21 cellular contexts compared by ENCODE assay signal in genomic region chr2:147792966-147793617, GRCh38. TPM values are rescaled to one million over a fixed set of nuclear protein-coding genes. Genes with fewer than 3 reads are reported as not detected.
DNase-seq lines count a peak whose midpoint lies in the region; ATAC-seq, FAIRE-seq and TF ChIP-seq lines count a peak whose summit lies in the region.
"Had no signal": no experiment of that assay in that cellular context is flagged by ENCODE, and none has a peak within 500 bp of the region (broad histone marks: within the 10 kb centered on the region; RNA-seq: fewer than 3 reads in every experiment).

No MANE protein-coding gene starts in this region.

- no peaks in the 10 kb centered on the region for H4K20me1 ChIP-seq in H1 (replicated peaks in 1 of 2; ENCODE audit: control insufficient read depth in 1 of 2, insufficient read depth in 2 of 2, low read length in 2 of 2)

- WGBS in H1 (ENCODE audit: extremely low coverage in 1 of 2, insufficient coverage in 1 of 2, insufficient read length in 1 of 2, insufficient replicate concordance in 2 of 2, low coverage in 1 of 2, low lambda C conversion rate in 2 of 2, missing lambda C conversion rate in 1 of 2), 2 experiments: 92% methylated on average over 2 of the region's 2 CpGs; no CpG with 5 or more reads in 1 of the 2 experiments

- no peaks in the 10 kb centered on the region for H3K79me1 ChIP-seq in H1 (ENCODE audit: low read depth, low read length)

- no peak overlapping the region for H3K14ac ChIP-seq in H1 (ENCODE audit: insufficient read length)

- H3K27me3 Mint-ChIP-seq in activated T-cell treated with anti-CD3 and anti-CD28 coated beads, Interleukin-2, amount 50 U/mL, for 72 hours (ENCODE audit: low read depth): no peaks in the 10 kb centered on the region

- no peak overlapping the region for H2BK20ac ChIP-seq in H1 (ENCODE audit: low read length)

- DNase-seq in AG09309 (ENCODE audit: low read depth) (peak; percentile 5), HTR-8/SVneo (ENCODE audit: insufficient read length, low spot score) (peak; percentile 41), H1 (ENCODE audit: low read depth in 1 of 2, low spot score in 2 of 2) (no peak), myocyte (ENCODE audit: low read depth) (peak; percentile 87)
- DNase-seq in effector CD4-positive, alpha-beta T cell: no peak
- DNase-seq in activated T-cell treated with anti-CD3 and anti-CD28 coated beads, Interleukin-2, amount 50 U/mL, for 72 hours: no peak
- DNase-seq: activated CD4-positive, alpha-beta T cell treated with anti-CD3 and anti-CD28 coated beads, Interleukin-2, amount 50 U/mL, for 4 hours; activated naive CD4-positive, alpha-beta T cell treated with anti-CD3 and anti-CD28 coated beads for 36 hours; activated T-cell treated with anti-CD3 and anti-CD28 coated beads for 4 hours; aorta; CD8-positive, alpha-beta memory T cell; endodermal cell; foreskin melanocyte; NCI-H1436; NCI-H2171; SHP77 treated with DMSO at 0.1 percent for 48 hours; substantia nigra had no signal

- POLR2A ChIA-PET in H1 (lab: Charles Lee; ENCODE audit: partially characterized antibody): no interaction called here

- H2AK5ac ChIP-seq in H1 (ENCODE audit: low read depth, low read length): no peak overlapping the region

- no peak overlapping the region for H3K27ac Mint-ChIP-seq in activated T-cell treated with anti-CD3 and anti-CD28 coated beads, Interleukin-2, amount 50 U/mL, for 72 hours
- H3K27ac Mint-ChIP-seq: activated naive CD4-positive, alpha-beta T cell treated with anti-CD3 and anti-CD28 coated beads for 36 hours; CD8-positive, alpha-beta memory T cell; endodermal cell; T-helper 1 cell treated with Interleukin-12 subunit alpha and Interleukin-12 subunit beta and Interleukin-4 antibody, amounts not matched to agents 30 μg/mL and 1 μg/mL, for 36 hours had no signal

- H3K4me1 ChIP-seq in H1 (replicated peaks in 1 of 4; ENCODE audit: control insufficient read depth in 3 of 4, insufficient read depth in 4 of 4, low read length in 3 of 4): peaks cover 0 to 8% (median 0%) of the 10 kb centered on the region in 4 experiments; a peak in 1 of 7 replicates

- H3K9me3 ChIP-seq in H1 (ENCODE audit: insufficient read depth in 2 of 2, low read depth in 1 of 2, low read length in 1 of 2): no peaks in the 10 kb centered on the region

- H2BK5ac ChIP-seq in H1 (ENCODE audit: low read depth, low read length): no peak overlapping the region

- CTCF ChIA-PET in H1 (lab: Charles Lee; ENCODE audit: partially characterized antibody): no interaction called here

- FAIRE-seq in HTR-8/SVneo (lab: Jason Lieb, UNC) (peak; percentile 64), H1 (lab: Jason Lieb, UNC) (peak; percentile 32)
- FAIRE-seq: GM18507 had no signal

- no peak overlapping the region for H3K23ac ChIP-seq in H1 (ENCODE audit: insufficient read length)

- H4K91ac ChIP-seq in H1 (replicated peaks; ENCODE audit: insufficient read length, low read length): no peak overlapping the region

- no peak overlapping the region for H2AFZ ChIP-seq in H1 (ENCODE audit: low read length)

- no peak overlapping the region for H4K8ac ChIP-seq in H1 (ENCODE audit: extremely low read depth, insufficient read depth, low read length)

- H2BK12ac ChIP-seq in H1 (ENCODE audit: low read depth, low read length): no peak overlapping the region

- no peaks in the 10 kb centered on the region for H3K23me2 ChIP-seq in H1 (ENCODE audit: low read depth, low read length)

- H3K18ac ChIP-seq in H1 (ENCODE audit: extremely low read depth, low read length): no peak overlapping the region

- no peak for TF ChIP-seq POLR2A in H1 (IDR thresholded peaks at IDR 0.05; ENCODE audit: control extremely low read depth in 1 of 2, low read depth in 2 of 2, low read length in 2 of 2)

- no peak overlapping the region for H3K4ac ChIP-seq in H1 (replicated peaks; ENCODE audit: insufficient read length, low read depth, low read length)

- H3K4me1 Mint-ChIP-seq in activated T-cell treated with anti-CD3 and anti-CD28 coated beads, Interleukin-2, amount 50 U/mL, for 72 hours (ENCODE audit: low read depth): peaks cover 8% of the 10 kb centered on the region
- H3K4me1 Mint-ChIP-seq: endodermal cell had no signal

- H3K4me2 ChIP-seq in H1 (ENCODE audit: insufficient read depth in 1 of 2, low read depth in 2 of 2, low read length in 2 of 2): no peak overlapping the region

- no peak for ATAC-seq in GM19463 (IDR thresholded peaks at IDR 0.05; ENCODE audit: unreplicated experiment)
- ATAC-seq in HG02763 (IDR thresholded peaks at IDR 0.05; ENCODE audit: unreplicated experiment): no peak
- ATAC-seq in activated T-cell treated with anti-CD3 and anti-CD28 coated beads, Interleukin-2, amount 50 U/mL, for 72 hours (replicated peaks in 1 of 2): no peak

- TF ChIP-seq CTCF in AG09309 (IDR thresholded peaks at IDR 0.05; ENCODE audit: control insufficient read depth, insufficient read depth, low read depth, low read length, missing control alignments): no peak
- no peak for TF ChIP-seq CTCF in H1 (IDR thresholded peaks at IDR 0.05; ENCODE audit: control extremely low read depth in 1 of 3, insufficient read depth in 1 of 3, low read depth in 1 of 3, low read length in 3 of 3)

- no peak overlapping the region for H4K5ac ChIP-seq in H1 (ENCODE audit: insufficient read length, low read depth, low read length)

- no peak overlapping the region for H3K56ac ChIP-seq in H1 (replicated peaks; ENCODE audit: insufficient read length, low read depth, low read length)

- H3K9me3 Mint-ChIP-seq in activated T-cell treated with anti-CD3 and anti-CD28 coated beads, Interleukin-2, amount 50 U/mL, for 72 hours: peaks cover 1 to 2% of the 10 kb centered on the region in 2 donors
- H3K9me3 Mint-ChIP-seq: activated naive CD4-positive, alpha-beta T cell treated with anti-CD3 and anti-CD28 coated beads for 36 hours; CD8-positive, alpha-beta memory T cell; endodermal cell had no signal

- H3K27ac ChIP-seq in H1 (ENCODE audit: low read depth, low read length): no peak overlapping the region

- no peak overlapping the region for H3K9ac ChIP-seq in H1 (replicated peaks in 1 of 4; ENCODE audit: extremely low read depth in 1 of 4, low read depth in 3 of 4, low read length in 3 of 4)

- H3K36me3 Mint-ChIP-seq in activated T-cell treated with anti-CD3 and anti-CD28 coated beads, Interleukin-2, amount 50 U/mL, for 72 hours (ENCODE audit: insufficient read depth in 2 of 2): no peaks in the 10 kb centered on the region
- H3K36me3 Mint-ChIP-seq: CD8-positive, alpha-beta memory T cell had no signal

- no peak overlapping the region for H2BK120ac ChIP-seq in H1 (replicated peaks; ENCODE audit: low read depth, low read length)

- no peak for TF ChIP-seq RAD21 in H1 (IDR thresholded peaks at IDR 0.05 in 1 of 2, conservative IDR thresholded peaks at IDR 0.05 in 1 of 2; ENCODE audit: low read depth in 2 of 2, low read length in 2 of 2)

- H3K4me3 ChIP-seq in AG09309 (ENCODE audit: control insufficient read depth, low read depth, low read length): no peak overlapping the region
- H3K4me3 ChIP-seq in H1 (ENCODE audit: extremely low read depth in 1 of 4, insufficient read depth in 2 of 4, low read depth in 3 of 4, low read length in 4 of 4): no peak overlapping the region

- no peak overlapping the region for H2BK15ac ChIP-seq in H1 (ENCODE audit: low read length)

- no peaks in the 10 kb centered on the region for H3K27me3 ChIP-seq in H1 (replicated peaks in 1 of 4; ENCODE audit: control insufficient read depth in 3 of 4, extremely low read depth in 1 of 4, insufficient read depth in 3 of 4, low read length in 3 of 4)

- no peaks in the 10 kb centered on the region for H3K79me2 ChIP-seq in H1 (ENCODE audit: control insufficient read depth in 1 of 2, insufficient read depth in 2 of 2, low read length in 2 of 2)

- no peaks in the 10 kb centered on the region for H3K36me3 ChIP-seq in H1 (ENCODE audit: control insufficient read depth in 2 of 4, insufficient read depth in 4 of 4, low read length in 3 of 4)

- TF ChIP-seq EP300 in H1 (IDR thresholded peaks at IDR 0.05; ENCODE audit: borderline replicate concordance in 1 of 2, low read depth in 2 of 2, low read length in 2 of 2): no peak

- no peak overlapping the region for H3K4me3 Mint-ChIP-seq in activated T-cell treated with anti-CD3 and anti-CD28 coated beads, Interleukin-2, amount 50 U/mL, for 72 hours
- H3K4me3 Mint-ChIP-seq: activated naive CD4-positive, alpha-beta T cell treated with anti-CD3 and anti-CD28 coated beads for 36 hours; CD8-positive, alpha-beta memory T cell; endodermal cell; T-helper 1 cell treated with Interleukin-12 subunit alpha and Interleukin-12 subunit beta and Interleukin-4 antibody, amounts not matched to agents 30 μg/mL and 1 μg/mL, for 36 hours had no signal

TF ChIP-seq in H1, 55 proteins besides CTCF, POLR2A, EP300 and RAD21:
- TF ChIP-seq GTF2F1 (IDR thresholded peaks at IDR 0.05; ENCODE audit: borderline replicate concordance, low read depth, low read length): no peak
- no peak for TF ChIP-seq KDM1A (IDR thresholded peaks at IDR 0.05; ENCODE audit: borderline replicate concordance, low read length)
- no peak for TF ChIP-seq PHF8 (conservative IDR thresholded peaks at IDR 0.05; ENCODE audit: low read depth, low read length)
- TF ChIP-seq RBBP5 (IDR thresholded peaks at IDR 0.05; ENCODE audit: borderline replicate concordance, low read depth, low read length): no peak
- TF ChIP-seq CBX8 (IDR thresholded peaks at IDR 0.05; ENCODE audit: borderline replicate concordance, low read depth, low read length): no peak
- no peak for TF ChIP-seq ATF3 (IDR thresholded peaks at IDR 0.05; ENCODE audit: insufficient read depth, low read depth, low read length)
- no peak for TF ChIP-seq SP2 (IDR thresholded peaks at IDR 0.05; ENCODE audit: low read length)
- no peak for TF ChIP-seq EGR1 (IDR thresholded peaks at IDR 0.05; ENCODE audit: borderline replicate concordance, low read depth, low read length)
TF ChIP-seq in H1: peak in this region for 0.

RNA-seq across cellular contexts. Expression of gene ACVR2A, which starts 51.7 kb away (rescaled TPM):
- 15.0 and 18.1 TPM in 2 replicates for total RNA-seq in H1 (2021; fragmentation: NEBNext Ultra II Directional; extraction: Animal tissue kit (Norgen Biotek cat#: 25700))
- 1.8 and 3.4 TPM in 2 replicates for polyA plus RNA-seq in H1 (2011; rRNA removed)
- 4.4 TPM for polyA plus RNA-seq in H1 (2011; cell fraction: cytosol; rRNA removed)
- polyA plus RNA-seq in H1 (2011; cell fraction: nucleus; rRNA removed): 2.4 TPM
- polyA plus RNA-seq in H1 (2012, experiment 1 of 2): 7.3 to 11.0 TPM (median 8.2 TPM) in 4 replicates
- 0.64 TPM for polyA plus RNA-seq in H1 (2012, experiment 2 of 2)
- 9.8 TPM for polyA plus RNA-seq in H1 (2013, experiment 1 of 2)
- 9.7 TPM for polyA plus RNA-seq in H1 (2013, experiment 2 of 2)
- polyA minus RNA-seq in H1 (2011; rRNA and poly(A)+ RNA removed): 15.6 and 18.1 TPM in 2 replicates
- polyA minus RNA-seq in H1 (2011; cell fraction: cytosol; rRNA and poly(A)+ RNA removed): 11.1 TPM
- 16.6 TPM for polyA minus RNA-seq in H1 (2011; cell fraction: nucleus; rRNA and poly(A)+ RNA removed)
- 13.3 and 13.4 TPM in 2 replicates for total RNA-seq in myocyte
- 51.3 TPM for polyA plus RNA-seq in myocyte (2012)
- total RNA-seq in activated T-cell treated with anti-CD3 and anti-CD28 coated beads, Interleukin-2, amount 50 U/mL, for 72 hours: 1 to 10 TPM; 3.0 to 4.4 TPM

Comparison
In these comparisons a context has a peak if more than half of its experiments do, and no peak if none do; other contexts are left out.
1. DNase-seq: peak in AG09309 (single experiment), HTR-8/SVneo (single experiment) and myocyte (single experiment); none in H1 (0 of 2), effector CD4-positive, alpha-beta T cell (single experiment) and activated T-cell treated with anti-CD3 and anti-CD28 coated beads, Interleukin-2, amount 50 U/mL, for 72 hours (0 of 2).